In genomic region chr14:69152944-69153847, GRCh38 we compare ENCODE assay signal across 8 cellular contexts. TPM values are rescaled to one million over a fixed set of nuclear protein-coding genes. Genes with fewer than 3 reads are reported as not detected.
A peak's percentile ranks its signal among the peaks of the same experiment; 100 is the strongest.
DNase-seq lines count a peak whose midpoint lies in the region; ATAC-seq and TF ChIP-seq lines count a peak whose summit lies in the region.

A gene with protein sequence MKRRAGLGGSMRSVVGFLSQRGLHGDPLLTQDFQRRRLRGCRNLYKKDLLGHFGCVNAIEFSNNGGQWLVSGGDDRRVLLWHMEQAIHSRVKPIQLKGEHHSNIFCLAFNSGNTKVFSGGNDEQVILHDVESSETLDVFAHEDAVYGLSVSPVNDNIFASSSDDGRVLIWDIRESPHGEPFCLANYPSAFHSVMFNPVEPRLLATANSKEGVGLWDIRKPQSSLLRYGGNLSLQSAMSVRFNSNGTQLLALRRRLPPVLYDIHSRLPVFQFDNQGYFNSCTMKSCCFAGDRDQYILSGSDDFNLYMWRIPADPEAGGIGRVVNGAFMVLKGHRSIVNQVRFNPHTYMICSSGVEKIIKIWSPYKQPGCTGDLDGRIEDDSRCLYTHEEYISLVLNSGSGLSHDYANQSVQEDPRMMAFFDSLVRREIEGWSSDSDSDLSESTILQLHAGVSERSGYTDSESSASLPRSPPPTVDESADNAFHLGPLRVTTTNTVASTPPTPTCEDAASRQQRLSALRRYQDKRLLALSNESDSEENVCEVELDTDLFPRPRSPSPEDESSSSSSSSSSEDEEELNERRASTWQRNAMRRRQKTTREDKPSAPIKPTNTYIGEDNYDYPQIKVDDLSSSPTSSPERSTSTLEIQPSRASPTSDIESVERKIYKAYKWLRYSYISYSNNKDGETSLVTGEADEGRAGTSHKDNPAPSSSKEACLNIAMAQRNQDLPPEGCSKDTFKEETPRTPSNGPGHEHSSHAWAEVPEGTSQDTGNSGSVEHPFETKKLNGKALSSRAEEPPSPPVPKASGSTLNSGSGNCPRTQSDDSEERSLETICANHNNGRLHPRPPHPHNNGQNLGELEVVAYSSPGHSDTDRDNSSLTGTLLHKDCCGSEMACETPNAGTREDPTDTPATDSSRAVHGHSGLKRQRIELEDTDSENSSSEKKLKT (minus strand): TSS chr14:69153119. CDS start chr14:69152978, 141 bp downstream.

- CTCF ChIA-PET in AG04450 (lab: Charles Lee), result interaction anchor here (0.8 to 3.8 kb wide), 3 partner anchors 20 to 90 kb away, joined by 3 to 17 read pairs (median 4); no protein-coding TSS in a partner anchor
- CTCF ChIA-PET in activated B cell treated with CpG ODN at 0.5 μM for 24 hours (lab: Charles Lee), result interaction anchor here (1.0 to 3.2 kb wide), 2 partner anchors 24 kb away, joined by 4 to 11 read pairs; no protein-coding TSS in a partner anchor

- H3K4me3 Mint-ChIP-seq in activated B cell treated with CpG ODN at 0.5 μM for 24 hours (peak within 1 kb of the TSS; percentile 95), immature natural killer cell (peak within 1 kb of the TSS; percentile 88 to 97 (median 95))

- H3K4me1 Mint-ChIP-seq in activated B cell treated with CpG ODN at 0.5 μM for 24 hours (peaks cover 28% of the 10 kb centered on the region), immature natural killer cell (peaks cover 35 to 39% of the 10 kb centered on the region in 2 donors)

- H3K27ac ChIP-seq in AG04450 (ENCODE audit: low read depth, low read length), result peak within 1 kb of the TSS; percentile 81

- H3K36me3 Mint-ChIP-seq in activated B cell treated with CpG ODN at 0.5 μM for 24 hours (ENCODE audit: low read depth), result peaks cover 24% of the 10 kb centered on the region
- peaks cover 0 to 3% (median 0%) of the 10 kb centered on the region in 3 donors for H3K36me3 Mint-ChIP-seq in immature natural killer cell

- peak; percentile 78 for DNase-seq in AG04450 (ENCODE audit: low read depth, low spot score)
- DNase-seq in NCI-H345 (lab: John Stamatoyannopoulos, UW), result peak; percentile 94
- peak; percentile 81 for DNase-seq in activated B cell treated with CpG ODN at 0.5 μM for 24 hours
- DNase-seq in cardiac fibroblast (ENCODE audit: low read depth in 2 of 2), result peak; percentile 92 to 96
- DNase-seq in immature natural killer cell, result peak; percentile 93 to 95 (median 95)
- DNase-seq in smooth muscle cell of the brain vasculature (ENCODE audit: low read depth, low spot score), result peak; percentile 71

- H3K9me3 ChIP-seq in AG04450 (ENCODE audit: control insufficient read depth, insufficient read depth, low read length), result no peaks in the 10 kb centered on the region; the same call in 1 of the 2 replicates

- TF ChIP-seq CTCF in AG04450 (IDR thresholded peaks at IDR 0.05; ENCODE audit: low read depth, low read length), result no peak
- no peak for TF ChIP-seq CTCF in activated B cell treated with CpG ODN at 0.5 μM for 24 hours (IDR thresholded peaks at IDR 0.05)
- TF ChIP-seq CTCF in cardiac fibroblast (IDR thresholded peaks at IDR 0.05; ENCODE audit: low read depth, low read length), result no peak

- H3K27ac Mint-ChIP-seq in activated B cell treated with CpG ODN at 0.5 μM for 24 hours (peak within 1 kb of the TSS; percentile 88), immature natural killer cell (peak within 1 kb of the TSS; percentile 87 to 99 (median 96))

- no peaks in the 10 kb centered on the region for H3K9me3 Mint-ChIP-seq in activated B cell treated with CpG ODN at 0.5 μM for 24 hours
- H3K9me3 Mint-ChIP-seq in immature natural killer cell, result no peaks in the 10 kb centered on the region

- no peaks in the 10 kb centered on the region for H3K27me3 ChIP-seq in AG04450 (ENCODE audit: control insufficient read depth, insufficient read depth, low read length)

- intact Hi-C loops in activated B cell treated with CpG ODN at 0.5 μM for 24 hours (cut with micrococcal nuclease), result loop anchor here (1.0 to 5.0 kb wide), 8 partner anchors 38 to 1911 kb away; partner anchors contain the start of genes ATP6V1D, COX16, ERH and EXD2

- POLR2A ChIA-PET in AG04450 (lab: Yijun Ruan, JAX) (interaction anchor here (0.6 to 1.7 kb wide), 5 partner anchors 20 to 1818 kb away, joined by 3 to 4 read pairs (median 3); partner anchors contain the start of genes ERH and SLC39A9), activated B cell treated with CpG ODN at 0.5 μM for 24 hours (lab: Charles Lee) (interaction anchor here (0.5 to 3.5 kb wide), 7 partner anchors 18 to 614 kb away, joined by 3 to 23 read pairs (median 5); partner anchors contain the start of genes ERH, EXD2, SLC39A9 and SRSF5)

- H3K4me3 ChIP-seq in AG04450 (ENCODE audit: low read depth, low read length) (peak within 1 kb of the TSS; percentile 88), cardiac fibroblast (replicated peaks in 1 of 2; ENCODE audit: low read depth in 2 of 2, low read length in 2 of 2) (peak within 1 kb of the TSS; percentile 86 to 88)

- H3K27me3 Mint-ChIP-seq in activated B cell treated with CpG ODN at 0.5 μM for 24 hours, result no peaks in the 10 kb centered on the region
- H3K27me3 Mint-ChIP-seq in immature natural killer cell (ENCODE audit: low read depth in 3 of 3), result peaks cover 0 to 15% (median 6%) of the 10 kb centered on the region in 3 donors

- ATAC-seq in GM18909 (IDR thresholded peaks at IDR 0.05; ENCODE audit: poor library complexity, unreplicated experiment) (peak; percentile 87), HG03175 (IDR thresholded peaks at IDR 0.05; ENCODE audit: unreplicated experiment) (peak; percentile 92), activated B cell treated with CpG ODN at 0.5 μM for 24 hours (ENCODE audit: low read depth) (peak; percentile 93)

RNA-seq across cellular contexts. Expression of the gene that starts here (rescaled TPM):
- polyA plus RNA-seq in AG04450 (2011; rRNA removed), result 32.4 and 34.1 TPM in 2 replicates
- polyA minus RNA-seq in AG04450 (2011; rRNA and poly(A)+ RNA removed), result 36.6 and 41.9 TPM in 2 replicates
- total RNA-seq in activated B cell treated with CpG ODN at 0.5 μM for 24 hours, result 44.4 and 50.8 TPM in 2 replicates
- polyA plus RNA-seq in immature natural killer cell, result 100 to 1,000 TPM in 1 of 3 donors, 10 to 100 TPM in 2; 68.7 to 121 (median 71.6) TPM

Comparison
In these comparisons a context has a peak if more than half of its experiments do, and no peak if none do; other contexts are left out.
1. Peak in every context shown above with its lines: DNase-seq, ATAC-seq, H3K4me3 ChIP-seq and H3K27ac ChIP-seq.